Comparison of ENCODE assay signal across 22 cellular contexts in the genomic region with DNA sequence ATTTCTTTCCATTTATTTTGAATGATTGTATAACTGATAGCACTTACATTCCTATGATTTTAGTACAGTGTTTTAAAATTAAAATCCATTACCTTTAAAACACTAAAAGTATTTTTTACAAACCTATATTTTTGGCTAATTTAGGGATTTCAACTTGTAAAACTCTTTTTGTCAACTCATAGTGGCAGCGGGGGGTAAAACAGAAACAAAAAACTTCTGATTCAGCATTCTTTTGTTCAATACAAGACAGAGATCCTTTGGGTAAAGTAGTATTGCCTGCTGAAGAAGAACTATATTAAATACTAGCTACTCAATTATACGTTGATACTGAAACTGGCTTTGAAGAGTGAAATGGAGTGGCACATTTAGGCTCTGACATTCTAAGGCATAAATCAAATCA.
"Had no signal": no experiment of that assay in that cellular context is flagged by ENCODE, and none has a peak within 500 bp of the region (broad histone marks: within the 10 kb centered on the region; RNA-seq: fewer than 3 reads in every experiment).

No MANE protein-coding gene starts in this region.

- DNase-seq: cortex of kidney; effector CD4-positive, alpha-beta T cell; gastrocnemius medialis; head of caudate nucleus; left cardiac atrium; left lung; mesenchymal stem cell; mucosa of descending colon; naive B cell; nucleus accumbens; stimulated activated CD4-positive, alpha-beta T cell treated with anti-CD3 and anti-CD28 coated beads, Interleukin-2, amount 100 ng/mL, for 24 hours; stimulated activated CD4-positive, alpha-beta T cell treated with anti-CD3 and anti-CD28 coated beads, Interleukin-4, amount 100 ng/mL, for 24 hours; stimulated activated naive CD4-positive, alpha-beta T cell treated with Interleukin-2 at 50 U/mL for 16 hours; stomach; testis; tibial artery had no signal

- H3K27ac ChIP-seq: gastrocnemius medialis, left lung, prostate gland, right atrium auricular region, stomach, testis, tibial artery had no signal

- ATAC-seq: gastrocnemius medialis; left cardiac atrium; left lung; mucosa of descending colon; natural killer cell treated with Interleukin-12 subunit alpha and Interleukin-12 subunit beta and Interleukin-15 and Interleukin-18, amount 100 ng/mL, for 72 hours; sciatic nerve; stimulated activated effector memory CD8-positive, alpha-beta T cell treated with anti-CD3 and anti-CD28 coated beads, Interleukin-12 subunit alpha, Interleukin-12 subunit beta, amount 100 ng/mL, for 72 hours had no signal

- H3K27me3 ChIP-seq: gastrocnemius medialis, left lung, right atrium auricular region, stomach, testis, tibial artery had no signal

- H3K4me1 ChIP-seq: gastrocnemius medialis, left lung, prostate gland, right atrium auricular region, stomach, testis, tibial artery had no signal

- H3K9me3 ChIP-seq: gastrocnemius medialis, left lung, mucosa of descending colon, prostate gland, right atrium auricular region, stomach, testis, tibial artery had no signal

- H3K36me3 ChIP-seq: gastrocnemius medialis, left lung, prostate gland, right atrium auricular region, stomach, tibial artery had no signal

- H3K4me3 ChIP-seq: gastrocnemius medialis, left lung, mucosa of descending colon, prostate gland, right atrium auricular region, stomach, testis, tibial artery had no signal

- FAIRE-seq: islet of Langerhans had no signal
